ENCODE assay signal across 17 cellular contexts in the genomic region with DNA sequence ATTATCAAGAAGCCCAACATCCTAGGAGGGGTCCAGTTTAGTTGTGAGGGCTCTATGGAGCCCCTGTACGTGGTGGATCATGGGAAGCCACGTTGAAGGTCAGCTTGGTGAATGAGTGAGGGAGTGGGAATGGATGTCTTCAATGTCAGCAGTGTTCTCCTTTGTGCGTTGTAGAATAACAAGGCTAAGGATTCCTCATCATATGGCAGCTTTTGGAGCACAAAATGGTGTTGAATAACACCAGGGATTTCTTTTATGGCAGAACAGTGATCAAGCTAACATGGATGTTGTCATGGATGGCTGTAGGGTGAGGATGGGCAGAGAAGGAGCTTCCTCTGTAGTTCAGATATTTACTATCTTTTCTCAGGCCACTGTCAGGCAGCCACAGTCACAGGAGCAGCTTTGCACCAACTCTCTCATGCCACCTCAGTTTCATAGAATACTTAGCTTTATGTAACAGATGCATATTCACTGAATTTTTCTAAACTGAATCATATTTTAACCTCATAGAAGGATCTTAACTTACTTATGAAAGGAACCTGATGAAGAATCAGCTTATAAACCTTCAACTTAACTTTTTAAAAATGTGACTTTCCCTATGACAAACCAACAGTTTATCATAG.
DNase-seq lines count a peak whose midpoint lies in the region; ATAC-seq and TF ChIP-seq lines count a peak whose summit lies in the region.
"Had no signal": no experiment of that assay in that cellular context is flagged by ENCODE, and none has a peak within 500 bp of the region (broad histone marks: within the 10 kb centered on the region; RNA-seq: fewer than 3 reads in every experiment).

No MANE protein-coding gene starts in this region.

- no peak overlapping the region for H3K9ac ChIP-seq in adipocyte (ENCODE audit: low read length)

- DNase-seq in EL: peak; percentile 53
- DNase-seq in HCEC 1CT: peak; percentile 23
- DNase-seq in adipocyte (ENCODE audit: low read depth): peak; percentile 29
- no peak for DNase-seq in stimulated activated CD4-positive, alpha-beta T cell treated with anti-CD3 and anti-CD28 coated beads, Interleukin-2, amount 100 ng/mL, for 48 hours
- DNase-seq in heart right ventricle: no peak
- DNase-seq in UCSD-AML1 (lab: John Stamatoyannopoulos, UW; ENCODE audit: unreplicated experiment): no peak
- DNase-seq: ACHN; C1 segment of cervical spinal cord; CD8-positive, alpha-beta memory T cell; NCI-H1105; NCI-H1694; NCI-H2081 treated with DMSO at 0.1 percent for 48 hours had no signal

- ATAC-seq in heart right ventricle: no peak
- ATAC-seq: GM23338, K562, Panc1, Right ventricle myocardium inferior had no signal

- H3K27ac ChIP-seq in layer of hippocampus (ENCODE audit: low read depth, low read length) (peak overlapping the region; percentile 42), heart right ventricle (peak overlapping the region in 1 of 10 donors; percentile 7)

- intact Hi-C loops in heart right ventricle (cut with DNase I): loop anchor here in 7 of 10 donors (2.0 to 10.0 kb wide), 7 partner anchors 45 to 446 kb away; a partner anchor contains a TSS

- H3K27me3 ChIP-seq in adipocyte (replicated peaks; ENCODE audit: control insufficient read depth, insufficient read depth, low read length): no peaks in the 10 kb centered on the region
- no peaks in the 10 kb centered on the region for H3K27me3 ChIP-seq in layer of hippocampus (ENCODE audit: control insufficient read depth, insufficient read depth, low read length)
- no peaks in the 10 kb centered on the region for H3K27me3 ChIP-seq in heart right ventricle

- TF ChIP-seq CTCF in heart right ventricle (IDR thresholded peaks at IDR 0.05): no peak

- H3K36me3 ChIP-seq in adipocyte (ENCODE audit: control insufficient read depth, insufficient read depth, low read length, severe bottlenecking) (peaks cover 26% of the 10 kb centered on the region), heart right ventricle (peaks cover 0 to 57% (median 0%) of the 10 kb centered on the region in 9 donors)

- H3K4me3 ChIP-seq in adipocyte (ENCODE audit: low read length) (no peak overlapping the region), heart right ventricle (no peak overlapping the region)
- H3K4me3 ChIP-seq: GM23338, K562 had no signal

- H3K9me3 ChIP-seq in adipocyte (ENCODE audit: control insufficient read depth, low read length) (no peaks in the 10 kb centered on the region), heart right ventricle (no peaks in the 10 kb centered on the region)

- WGBS in heart right ventricle, 2 donors: 59 to 61% methylated on average over 3 of the region's 3 CpGs

- peaks cover 13% of the 10 kb centered on the region for H3K4me1 ChIP-seq in adipocyte (ENCODE audit: control insufficient read depth, insufficient read depth, low read length)
- peaks cover 0 to 48% (median 21%) of the 10 kb centered on the region in 9 donors for H3K4me1 ChIP-seq in heart right ventricle

Comparison
In these comparisons a context has a peak if more than half of its experiments do, and no peak if none do; other contexts are left out.
1. DNase-seq: peak in EL (single experiment), HCEC 1CT (single experiment) and adipocyte (single experiment); none in stimulated activated CD4-positive, alpha-beta T cell treated with anti-CD3 and anti-CD28 coated beads, Interleukin-2, amount 100 ng/mL, for 48 hours (0 of 2), heart right ventricle (0 of 2) and UCSD-AML1 (single experiment).